ENCODE assay signal across 10 cellular contexts in the genomic region with DNA sequence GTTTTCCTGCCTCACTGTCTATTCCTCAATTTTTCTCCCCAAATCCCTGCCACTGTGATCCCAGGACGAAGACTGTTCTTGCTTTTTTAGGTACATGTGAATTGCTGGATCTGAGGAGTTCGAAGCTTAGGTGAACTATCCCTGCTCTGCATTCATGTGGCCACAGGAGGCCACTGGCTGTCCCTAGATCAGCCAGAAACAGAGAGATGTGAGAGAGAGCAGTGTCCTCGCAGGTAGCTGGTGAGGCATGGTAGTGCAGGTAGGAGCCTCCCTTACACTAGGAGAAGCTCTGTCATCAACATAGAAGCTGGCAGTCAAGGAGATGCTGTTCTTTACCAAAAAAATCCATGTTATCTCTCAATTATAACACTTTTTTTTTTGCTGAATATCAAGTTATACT.
DNase-seq lines count a peak whose midpoint lies in the region; ATAC-seq and TF ChIP-seq lines count a peak whose summit lies in the region.
"Had no signal": no experiment of that assay in that cellular context is flagged by ENCODE, and none has a peak within 500 bp of the region (broad histone marks: within the 10 kb centered on the region; RNA-seq: fewer than 3 reads in every experiment).

No MANE protein-coding gene starts in this region.

- no peaks in the 10 kb centered on the region for H3K27me3 Mint-ChIP-seq in T-cell

- peaks cover 7 to 19% (median 18%) of the 10 kb centered on the region in 3 donors for H3K4me1 Mint-ChIP-seq in T-cell

- TF ChIP-seq CTCF in tibial artery (IDR thresholded peaks at IDR 0.05) = no peak

- POLR2A ChIA-PET in T-cell (lab: Charles Lee) = interaction anchor here (0.6 to 0.9 kb wide), 3 partner anchors 10 to 136 kb away, joined by 3 to 5 read pairs (median 4); no protein-coding TSS in a partner anchor

- H3K36me3 Mint-ChIP-seq in T-cell = peaks cover 48% of the 10 kb centered on the region

- H3K9me3 ChIP-seq in tibial artery = no peaks in the 10 kb centered on the region
- H3K9me3 ChIP-seq: vagina had no signal

- no peak overlapping the region for H3K4me3 ChIP-seq in tibial artery
- H3K4me3 ChIP-seq: skin epidermis, vagina had no signal

- ATAC-seq in HG02938 (IDR thresholded peaks at IDR 0.05; ENCODE audit: unreplicated experiment) (peak; percentile 63), T-cell (replicated peaks in 1 of 4) (peak in 2 of 4 experiments; percentile 48 to 72), GM18867 (IDR thresholded peaks at IDR 0.05; ENCODE audit: unreplicated experiment) (no peak)

- H3K4me3 Mint-ChIP-seq in T-cell = no peak overlapping the region

- DNase-seq in DMS153 (lab: John Stamatoyannopoulos, UW) (peak; percentile 0), DMS153 treated with DMSO at 0.1 percent for 48 hours (lab: John Stamatoyannopoulos, UW; ENCODE audit: unreplicated experiment) (no peak), T-cell (peak in 9 of 34 experiments; percentile 3 to 29 (median 17)), kidney tubule cell (ENCODE audit: low spot score) (peak; percentile 24), tibial artery (no peak)
- no peak for DNase-seq in stimulated activated CD4-positive, alpha-beta T cell treated with anti-CD3 and anti-CD28 coated beads, Interleukin-2, amount 100 ng/mL, for 24 hours

- peaks cover 49 to 74% (median 72%) of the 10 kb centered on the region in 3 donors for H3K36me3 ChIP-seq in tibial artery

- intact Hi-C loops in tibial artery (cut with DNase I; ENCODE audit: low total_unique reads) = no loop called here

- H3K27ac ChIP-seq in tibial artery = no peak overlapping the region
- H3K27ac ChIP-seq: skin epidermis, vagina had no signal

- peak overlapping the region; percentile 19 to 48 for H3K27ac Mint-ChIP-seq in T-cell

- H3K4me1 ChIP-seq in tibial artery = peaks cover 0 to 5% (median 2%) of the 10 kb centered on the region in 4 donors
- H3K4me1 ChIP-seq: vagina had no signal

- CTCF ChIA-PET in T-cell (lab: Charles Lee) = interaction anchor here in 1 of 2 donors (0.6 to 2.5 kb wide), 6 partner anchors 11 to 137 kb away, joined by 3 to 13 read pairs (median 6); no protein-coding TSS in a partner anchor

- no peaks in the 10 kb centered on the region for H3K27me3 ChIP-seq in tibial artery
- H3K27me3 ChIP-seq: vagina had no signal

- no peaks in the 10 kb centered on the region for H3K9me3 Mint-ChIP-seq in T-cell

Comparison
In these comparisons a context has a peak if more than half of its experiments do, and no peak if none do; other contexts are left out.
1. DNase-seq: peak in DMS153 (single experiment) and kidney tubule cell (single experiment); none in DMS153 treated with DMSO at 0.1 percent for 48 hours (single experiment), stimulated activated CD4-positive, alpha-beta T cell treated with anti-CD3 and anti-CD28 coated beads, Interleukin-2, amount 100 ng/mL, for 24 hours (0 of 2) and tibial artery (0 of 2).